Comparison of ENCODE assay signal across 1 cellular context in the genomic region with DNA sequence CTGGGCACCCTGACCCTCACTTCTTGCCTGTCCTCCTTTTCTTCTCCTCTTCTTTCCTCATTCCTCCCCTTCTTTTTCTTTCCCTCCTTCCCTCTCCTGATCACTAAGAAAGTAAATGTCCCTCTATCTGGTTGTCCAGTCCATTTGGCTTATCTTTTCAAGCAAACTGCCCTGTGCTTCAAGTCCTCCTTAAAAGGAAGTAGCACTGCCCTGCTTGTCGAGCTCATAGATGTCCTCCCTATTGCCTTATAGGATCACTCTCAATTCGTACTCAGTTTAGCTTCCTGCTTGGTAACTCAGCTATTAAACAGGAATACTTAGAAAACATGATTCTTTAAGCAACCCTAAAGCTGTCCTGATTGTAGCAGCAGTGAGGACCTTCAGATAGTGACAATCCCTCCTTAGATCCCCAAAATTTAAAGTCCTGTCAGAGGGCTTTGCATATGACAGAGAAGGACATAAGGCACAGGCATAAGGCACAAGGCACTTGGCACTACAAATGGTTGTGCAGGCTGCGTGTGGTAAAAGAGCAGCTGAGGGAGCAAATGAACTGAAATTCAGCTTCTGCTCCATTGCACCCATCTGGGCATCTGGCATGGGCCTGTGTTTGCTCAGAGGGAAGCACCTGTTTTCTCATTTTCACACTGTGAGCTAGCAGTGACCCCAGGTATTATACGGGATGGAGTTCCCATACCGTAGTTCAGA.
A peak's percentile ranks its signal among the peaks of the same experiment; 100 is the strongest.
TF ChIP-seq lines count a peak whose summit lies in the region.

No MANE protein-coding gene starts in this region.

TF ChIP-seq in K562, 482 proteins besides CTCF, POLR2A, EP300 and RAD21 (continued from another document and continues in another):
- TF ChIP-seq, protein P1, sequence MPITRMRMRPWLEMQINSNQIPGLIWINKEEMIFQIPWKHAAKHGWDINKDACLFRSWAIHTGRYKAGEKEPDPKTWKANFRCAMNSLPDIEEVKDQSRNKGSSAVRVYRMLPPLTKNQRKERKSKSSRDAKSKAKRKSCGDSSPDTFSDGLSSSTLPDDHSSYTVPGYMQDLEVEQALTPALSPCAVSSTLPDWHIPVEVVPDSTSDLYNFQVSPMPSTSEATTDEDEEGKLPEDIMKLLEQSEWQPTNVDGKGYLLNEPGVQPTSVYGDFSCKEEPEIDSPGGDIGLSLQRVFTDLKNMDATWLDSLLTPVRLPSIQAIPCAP (CRISPR knock-in tag; IDR thresholded peaks at IDR 0.05; ENCODE audit: borderline replicate concordance), result no peak
- TF ChIP-seq BRCA1 (IDR thresholded peaks at IDR 0.05), result no peak
- TF ChIP-seq BRCA1 (CRISPR knock-in tag; IDR thresholded peaks at IDR 0.05), result no peak
- TF ChIP-seq TAF7 (tag; IDR thresholded peaks at IDR 0.05), result 0 out of 2 replicates have a peak, but pooled peaks have one; percentile 38
- no peak for TF ChIP-seq CCAR2 (IDR thresholded peaks at IDR 0.05; ENCODE audit: low read depth, low read length)
- TF ChIP-seq LARP7 (IDR thresholded peaks at IDR 0.05), result no peak
- no peak for TF ChIP-seq GMEB1 (CRISPR knock-in tag; IDR thresholded peaks at IDR 0.05)
- 0 out of 4 replicates have a peak, but pooled peaks of 1 of the 2 experiments have one; percentile 14 for TF ChIP-seq KDM4B (IDR thresholded peaks at IDR 0.05; ENCODE audit: borderline replicate concordance in 2 of 2, low read depth in 1 of 2)
- TF ChIP-seq KDM2B (CRISPR knock-in tag; IDR thresholded peaks at IDR 0.05), result no peak
- TF ChIP-seq, protein P2, sequence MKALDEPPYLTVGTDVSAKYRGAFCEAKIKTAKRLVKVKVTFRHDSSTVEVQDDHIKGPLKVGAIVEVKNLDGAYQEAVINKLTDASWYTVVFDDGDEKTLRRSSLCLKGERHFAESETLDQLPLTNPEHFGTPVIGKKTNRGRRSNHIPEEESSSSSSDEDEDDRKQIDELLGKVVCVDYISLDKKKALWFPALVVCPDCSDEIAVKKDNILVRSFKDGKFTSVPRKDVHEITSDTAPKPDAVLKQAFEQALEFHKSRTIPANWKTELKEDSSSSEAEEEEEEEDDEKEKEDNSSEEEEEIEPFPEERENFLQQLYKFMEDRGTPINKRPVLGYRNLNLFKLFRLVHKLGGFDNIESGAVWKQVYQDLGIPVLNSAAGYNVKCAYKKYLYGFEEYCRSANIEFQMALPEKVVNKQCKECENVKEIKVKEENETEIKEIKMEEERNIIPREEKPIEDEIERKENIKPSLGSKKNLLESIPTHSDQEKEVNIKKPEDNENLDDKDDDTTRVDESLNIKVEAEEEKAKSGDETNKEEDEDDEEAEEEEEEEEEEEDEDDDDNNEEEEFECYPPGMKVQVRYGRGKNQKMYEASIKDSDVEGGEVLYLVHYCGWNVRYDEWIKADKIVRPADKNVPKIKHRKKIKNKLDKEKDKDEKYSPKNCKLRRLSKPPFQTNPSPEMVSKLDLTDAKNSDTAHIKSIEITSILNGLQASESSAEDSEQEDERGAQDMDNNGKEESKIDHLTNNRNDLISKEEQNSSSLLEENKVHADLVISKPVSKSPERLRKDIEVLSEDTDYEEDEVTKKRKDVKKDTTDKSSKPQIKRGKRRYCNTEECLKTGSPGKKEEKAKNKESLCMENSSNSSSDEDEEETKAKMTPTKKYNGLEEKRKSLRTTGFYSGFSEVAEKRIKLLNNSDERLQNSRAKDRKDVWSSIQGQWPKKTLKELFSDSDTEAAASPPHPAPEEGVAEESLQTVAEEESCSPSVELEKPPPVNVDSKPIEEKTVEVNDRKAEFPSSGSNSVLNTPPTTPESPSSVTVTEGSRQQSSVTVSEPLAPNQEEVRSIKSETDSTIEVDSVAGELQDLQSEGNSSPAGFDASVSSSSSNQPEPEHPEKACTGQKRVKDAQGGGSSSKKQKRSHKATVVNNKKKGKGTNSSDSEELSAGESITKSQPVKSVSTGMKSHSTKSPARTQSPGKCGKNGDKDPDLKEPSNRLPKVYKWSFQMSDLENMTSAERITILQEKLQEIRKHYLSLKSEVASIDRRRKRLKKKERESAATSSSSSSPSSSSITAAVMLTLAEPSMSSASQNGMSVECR (CRISPR knock-in tag; IDR thresholded peaks at IDR 0.05), result no peak
- TF ChIP-seq HOXB6 (CRISPR knock-in tag; IDR thresholded peaks at IDR 0.05; ENCODE audit: borderline replicate concordance), result no peak
- 0 out of 3 replicates have a peak, but pooled peaks of 1 of the 2 experiments have one; percentile 15 for TF ChIP-seq CBX3 (IDR thresholded peaks at IDR 0.05; ENCODE audit: borderline replicate concordance in 1 of 2, low read length in 2 of 2)
- no peak for TF ChIP-seq RHOXF2B (CRISPR knock-in tag; conservative IDR thresholded peaks at IDR 0.05)
- no peak for TF ChIP-seq BRD4 (IDR thresholded peaks at IDR 0.05)
- no peak for TF ChIP-seq THRA (IDR thresholded peaks at IDR 0.05)
- no peak for TF ChIP-seq ZNF12 (CRISPR knock-in tag; IDR thresholded peaks at IDR 0.05)
- no peak for TF ChIP-seq CSDE1 (IDR thresholded peaks at IDR 0.05)
- peak; percentile 83 for TF ChIP-seq ZBTB17 (CRISPR knock-in tag; IDR thresholded peaks at IDR 0.05)
- TF ChIP-seq, protein P3, sequence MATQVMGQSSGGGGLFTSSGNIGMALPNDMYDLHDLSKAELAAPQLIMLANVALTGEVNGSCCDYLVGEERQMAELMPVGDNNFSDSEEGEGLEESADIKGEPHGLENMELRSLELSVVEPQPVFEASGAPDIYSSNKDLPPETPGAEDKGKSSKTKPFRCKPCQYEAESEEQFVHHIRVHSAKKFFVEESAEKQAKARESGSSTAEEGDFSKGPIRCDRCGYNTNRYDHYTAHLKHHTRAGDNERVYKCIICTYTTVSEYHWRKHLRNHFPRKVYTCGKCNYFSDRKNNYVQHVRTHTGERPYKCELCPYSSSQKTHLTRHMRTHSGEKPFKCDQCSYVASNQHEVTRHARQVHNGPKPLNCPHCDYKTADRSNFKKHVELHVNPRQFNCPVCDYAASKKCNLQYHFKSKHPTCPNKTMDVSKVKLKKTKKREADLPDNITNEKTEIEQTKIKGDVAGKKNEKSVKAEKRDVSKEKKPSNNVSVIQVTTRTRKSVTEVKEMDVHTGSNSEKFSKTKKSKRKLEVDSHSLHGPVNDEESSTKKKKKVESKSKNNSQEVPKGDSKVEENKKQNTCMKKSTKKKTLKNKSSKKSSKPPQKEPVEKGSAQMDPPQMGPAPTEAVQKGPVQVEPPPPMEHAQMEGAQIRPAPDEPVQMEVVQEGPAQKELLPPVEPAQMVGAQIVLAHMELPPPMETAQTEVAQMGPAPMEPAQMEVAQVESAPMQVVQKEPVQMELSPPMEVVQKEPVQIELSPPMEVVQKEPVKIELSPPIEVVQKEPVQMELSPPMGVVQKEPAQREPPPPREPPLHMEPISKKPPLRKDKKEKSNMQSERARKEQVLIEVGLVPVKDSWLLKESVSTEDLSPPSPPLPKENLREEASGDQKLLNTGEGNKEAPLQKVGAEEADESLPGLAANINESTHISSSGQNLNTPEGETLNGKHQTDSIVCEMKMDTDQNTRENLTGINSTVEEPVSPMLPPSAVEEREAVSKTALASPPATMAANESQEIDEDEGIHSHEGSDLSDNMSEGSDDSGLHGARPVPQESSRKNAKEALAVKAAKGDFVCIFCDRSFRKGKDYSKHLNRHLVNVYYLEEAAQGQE (CRISPR knock-in tag; IDR thresholded peaks at IDR 0.05; ENCODE audit: low read depth), result no peak
- TF ChIP-seq ATF7 (IDR thresholded peaks at IDR 0.05), result no peak
- no peak for TF ChIP-seq POLR3A (IDR thresholded peaks at IDR 0.05; ENCODE audit: borderline replicate concordance, extremely low read depth, insufficient read depth, insufficient read length)
- TF ChIP-seq, protein P4, sequence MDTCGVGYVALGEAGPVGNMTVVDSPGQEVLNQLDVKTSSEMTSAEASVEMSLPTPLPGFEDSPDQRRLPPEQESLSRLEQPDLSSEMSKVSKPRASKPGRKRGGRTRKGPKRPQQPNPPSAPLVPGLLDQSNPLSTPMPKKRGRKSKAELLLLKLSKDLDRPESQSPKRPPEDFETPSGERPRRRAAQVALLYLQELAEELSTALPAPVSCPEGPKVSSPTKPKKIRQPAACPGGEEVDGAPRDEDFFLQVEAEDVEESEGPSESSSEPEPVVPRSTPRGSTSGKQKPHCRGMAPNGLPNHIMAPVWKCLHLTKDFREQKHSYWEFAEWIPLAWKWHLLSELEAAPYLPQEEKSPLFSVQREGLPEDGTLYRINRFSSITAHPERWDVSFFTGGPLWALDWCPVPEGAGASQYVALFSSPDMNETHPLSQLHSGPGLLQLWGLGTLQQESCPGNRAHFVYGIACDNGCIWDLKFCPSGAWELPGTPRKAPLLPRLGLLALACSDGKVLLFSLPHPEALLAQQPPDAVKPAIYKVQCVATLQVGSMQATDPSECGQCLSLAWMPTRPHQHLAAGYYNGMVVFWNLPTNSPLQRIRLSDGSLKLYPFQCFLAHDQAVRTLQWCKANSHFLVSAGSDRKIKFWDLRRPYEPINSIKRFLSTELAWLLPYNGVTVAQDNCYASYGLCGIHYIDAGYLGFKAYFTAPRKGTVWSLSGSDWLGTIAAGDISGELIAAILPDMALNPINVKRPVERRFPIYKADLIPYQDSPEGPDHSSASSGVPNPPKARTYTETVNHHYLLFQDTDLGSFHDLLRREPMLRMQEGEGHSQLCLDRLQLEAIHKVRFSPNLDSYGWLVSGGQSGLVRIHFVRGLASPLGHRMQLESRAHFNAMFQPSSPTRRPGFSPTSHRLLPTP (IDR thresholded peaks at IDR 0.05; ENCODE audit: borderline replicate concordance, extremely low read depth, insufficient read length), result no peak
- TF ChIP-seq ZBTB9 (CRISPR knock-in tag; IDR thresholded peaks at IDR 0.05), result no peak
- no peak for TF ChIP-seq RFX1 (IDR thresholded peaks at IDR 0.05)
- no peak; the same call in 1 of the 2 replicates for TF ChIP-seq KLF13 (tag; IDR thresholded peaks at IDR 0.05; ENCODE audit: borderline replicate concordance, low read depth)
- TF ChIP-seq, protein P5, sequence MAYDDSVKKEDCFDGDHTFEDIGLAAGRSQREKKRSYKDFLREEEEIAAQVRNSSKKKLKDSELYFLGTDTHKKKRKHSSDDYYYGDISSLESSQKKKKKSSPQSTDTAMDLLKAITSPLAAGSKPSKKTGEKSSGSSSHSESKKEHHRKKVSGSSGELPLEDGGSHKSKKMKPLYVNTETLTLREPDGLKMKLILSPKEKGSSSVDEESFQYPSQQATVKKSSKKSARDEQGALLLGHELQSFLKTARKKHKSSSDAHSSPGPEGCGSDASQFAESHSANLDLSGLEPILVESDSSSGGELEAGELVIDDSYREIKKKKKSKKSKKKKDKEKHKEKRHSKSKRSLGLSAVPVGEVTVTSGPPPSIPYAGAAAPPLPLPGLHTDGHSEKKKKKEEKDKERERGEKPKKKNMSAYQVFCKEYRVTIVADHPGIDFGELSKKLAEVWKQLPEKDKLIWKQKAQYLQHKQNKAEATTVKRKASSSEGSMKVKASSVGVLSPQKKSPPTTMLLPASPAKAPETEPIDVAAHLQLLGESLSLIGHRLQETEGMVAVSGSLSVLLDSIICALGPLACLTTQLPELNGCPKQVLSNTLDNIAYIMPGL (CRISPR knock-in tag; IDR thresholded peaks at IDR 0.05), result no peak
- no peak for TF ChIP-seq ZNF764 (CRISPR knock-in tag; IDR thresholded peaks at IDR 0.05; ENCODE audit: low read depth)
- no peak for TF ChIP-seq CREB1 (IDR thresholded peaks at IDR 0.05)
- peak; percentile 23; the same call in 1 of the 2 replicates for TF ChIP-seq CREB1 (CRISPR knock-in tag; IDR thresholded peaks at IDR 0.05)
- TF ChIP-seq, protein P6, sequence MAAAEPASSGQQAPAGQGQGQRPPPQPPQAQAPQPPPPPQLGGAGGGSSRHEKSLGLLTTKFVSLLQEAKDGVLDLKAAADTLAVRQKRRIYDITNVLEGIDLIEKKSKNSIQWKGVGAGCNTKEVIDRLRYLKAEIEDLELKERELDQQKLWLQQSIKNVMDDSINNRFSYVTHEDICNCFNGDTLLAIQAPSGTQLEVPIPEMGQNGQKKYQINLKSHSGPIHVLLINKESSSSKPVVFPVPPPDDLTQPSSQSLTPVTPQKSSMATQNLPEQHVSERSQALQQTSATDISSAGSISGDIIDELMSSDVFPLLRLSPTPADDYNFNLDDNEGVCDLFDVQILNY (CRISPR knock-in tag; IDR thresholded peaks at IDR 0.05), result no peak
- TF ChIP-seq FOXK1 (CRISPR knock-in tag; IDR thresholded peaks at IDR 0.05; ENCODE audit: borderline replicate concordance), result no peak
- TF ChIP-seq NR2C1 (IDR thresholded peaks at IDR 0.05), result no peak
- TF ChIP-seq NR2C1 (tag; IDR thresholded peaks at IDR 0.05), result peak; percentile 57
- no peak for TF ChIP-seq TFAP4 (CRISPR knock-in tag; IDR thresholded peaks at IDR 0.05; ENCODE audit: borderline replicate concordance)
- TF ChIP-seq ARHGAP35 (IDR thresholded peaks at IDR 0.05; ENCODE audit: partially characterized antibody), result no peak
- no peak for TF ChIP-seq NR2C2 (CRISPR knock-in tag; IDR thresholded peaks at IDR 0.05)
- TF ChIP-seq NR2C2 (tag; IDR thresholded peaks at IDR 0.05), result no peak; the same call in 1 of the 2 replicates
- no peak for TF ChIP-seq POLR3G (IDR thresholded peaks at IDR 0.05; ENCODE audit: extremely low read depth, insufficient read length, insufficient replicate concordance)
